9 cellular contexts compared by ENCODE assay signal in the genomic region with DNA sequence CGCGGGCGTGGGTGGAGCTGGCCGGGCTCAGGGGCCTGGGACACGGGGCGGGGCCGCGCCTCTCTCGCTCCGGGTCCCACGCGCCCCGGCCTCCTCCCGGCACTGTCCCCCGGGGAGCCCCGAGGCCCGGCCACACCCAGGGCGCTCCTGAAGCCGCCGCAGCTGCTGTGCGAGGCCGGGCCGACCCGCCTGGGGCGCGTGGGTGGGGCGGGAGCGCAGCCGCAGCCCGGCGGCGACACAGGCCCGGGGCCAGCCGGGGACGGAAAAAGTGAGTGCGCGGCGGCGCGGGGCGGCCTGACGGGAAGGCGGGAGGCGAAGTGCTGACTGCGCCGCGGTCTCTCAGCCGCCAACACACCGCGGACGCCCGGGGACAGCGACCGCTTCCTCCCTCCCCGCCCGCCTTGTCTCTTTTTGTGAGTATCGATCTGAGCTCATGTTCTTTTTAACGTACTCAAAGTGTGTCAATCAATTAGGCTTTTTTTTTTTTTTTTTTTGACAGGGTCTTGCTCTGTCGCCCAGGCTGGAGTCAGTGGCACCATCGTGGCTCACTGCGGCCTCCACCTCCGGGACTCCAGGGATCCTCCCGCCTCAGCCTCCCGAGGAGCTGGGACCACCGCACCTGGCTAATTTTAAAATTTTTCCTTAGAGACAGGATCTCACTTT. TPM values are rescaled to one million over a fixed set of nuclear protein-coding genes. Genes with fewer than 3 reads are reported as not detected.
DNase-seq lines count a peak whose midpoint lies in the region; TF ChIP-seq lines count a peak whose summit lies in the region.
"Had no signal": no experiment of that assay in that cellular context is flagged by ENCODE, and none has a peak within 500 bp of the region (broad histone marks: within the 10 kb centered on the region; RNA-seq: fewer than 3 reads in every experiment).

No MANE protein-coding gene starts in this region.

- peak overlapping the region; percentile 68 for H2AFZ ChIP-seq in neuronal stem cell (ENCODE audit: low read length)

- peaks cover 13% of the 10 kb centered on the region for H3K27me3 ChIP-seq in H7 (ENCODE audit: control insufficient read depth, insufficient read depth, low read length)
- H3K27me3 ChIP-seq in neuronal stem cell (ENCODE audit: control insufficient read depth in 3 of 3, insufficient read depth in 3 of 3, low read depth in 1 of 3, low read length in 3 of 3), result peaks cover 0 to 17% (median 14%) of the 10 kb centered on the region in 3 experiments
- no peaks in the 10 kb centered on the region for H3K27me3 ChIP-seq in testis

- peak overlapping the region; percentile 65 for H3K23ac ChIP-seq in neuronal stem cell (ENCODE audit: low read depth, low read length, poor library complexity)

- H4K8ac ChIP-seq in neuronal stem cell (ENCODE audit: low read depth, low read length), result peak overlapping the region; percentile 43

- DNase-seq in GM03348 (ENCODE audit: low spot score), result peak; percentile 90
- peak; percentile 92 for DNase-seq in H7
- DNase-seq in NCI-H748 treated with DMSO at 0.1 percent for 48 hours (lab: John Stamatoyannopoulos, UW), result peak; percentile 17
- peak; percentile 89 to 94 for DNase-seq in activated T-cell treated with anti-CD3 and anti-CD28 coated beads, Interleukin-2, amount 50 U/mL, for 48 hours
- peak; percentile 40 for DNase-seq in fibroblast of pulmonary artery (ENCODE audit: low read depth)
- peak; percentile 46 for DNase-seq in neuronal stem cell (ENCODE audit: low spot score)
- peak; percentile 66 for DNase-seq in testis
- no peak for DNase-seq in inferior parietal cortex (ENCODE audit: extremely low spot score)

- H3K27ac ChIP-seq in neuronal stem cell (replicated peaks; ENCODE audit: low read length) (no peak overlapping the region), testis (peak overlapping the region; percentile 41 to 50)
- H3K27ac ChIP-seq: epithelial cell of prostate had no signal

- H3K9me3 ChIP-seq in neuronal stem cell (replicated peaks in 1 of 2; ENCODE audit: control insufficient read depth in 2 of 2, insufficient read depth in 1 of 2, low read depth in 1 of 2, low read length in 2 of 2), result no peaks in the 10 kb centered on the region
- no peaks in the 10 kb centered on the region for H3K9me3 ChIP-seq in testis

- H2BK120ac ChIP-seq in neuronal stem cell (ENCODE audit: low read depth, low read length), result no peak overlapping the region

- H3K14ac ChIP-seq in neuronal stem cell (ENCODE audit: low read length), result no peak overlapping the region

- no CpG with 5 or more reads among the region's 65 CpGs for WGBS in neuronal stem cell (ENCODE audit: extremely low coverage in 2 of 2, insufficient read length in 2 of 2, insufficient replicate concordance in 1 of 2), 2 donors
- 7 to 15% methylated on average over 23 to 50 of the region's 65 CpGs for WGBS in testis, 2 donors

- peak overlapping the region; percentile 29 for H3K4me3 ChIP-seq in H7 (ENCODE audit: insufficient read depth, low read depth, low read length)
- H3K4me3 ChIP-seq in fibroblast of pulmonary artery (replicated peaks; ENCODE audit: low read depth, low read length), result peak overlapping the region; percentile 28
- H3K4me3 ChIP-seq in neuronal stem cell (ENCODE audit: low read length in 2 of 2), result peak overlapping the region in 1 of 2 donors; percentile 72
- H3K4me3 ChIP-seq in testis, result peak overlapping the region; percentile 23 to 37

- H2AK5ac ChIP-seq in neuronal stem cell (ENCODE audit: low read depth, low read length), result peak overlapping the region; percentile 85

- H2BK5ac ChIP-seq in neuronal stem cell (ENCODE audit: low read length), result no peak overlapping the region

- H3K4me2 ChIP-seq in neuronal stem cell (ENCODE audit: insufficient read depth, low read length, poor library complexity, severe bottlenecking), result peak overlapping the region; percentile 66

- peak overlapping the region; percentile 92 for H2BK15ac ChIP-seq in neuronal stem cell (ENCODE audit: low read length)

- H3K4ac ChIP-seq in neuronal stem cell (ENCODE audit: low read length), result peak overlapping the region; percentile 55

- intact Hi-C loops in testis (cut with DNase I; ENCODE audit: low total_unique reads), result no loop called here

- no peaks in the 10 kb centered on the region for H3K79me1 ChIP-seq in neuronal stem cell (ENCODE audit: low read depth, low read length)

- no peak overlapping the region for H4K91ac ChIP-seq in neuronal stem cell (ENCODE audit: low read depth, low read length, poor library complexity)

- H3K36me3 ChIP-seq in H7 (replicated peaks; ENCODE audit: control insufficient read depth, insufficient read depth, low read length), result no peaks in the 10 kb centered on the region
- no peaks in the 10 kb centered on the region for H3K36me3 ChIP-seq in neuronal stem cell (replicated peaks in 1 of 2; ENCODE audit: control insufficient read depth in 2 of 2, insufficient read depth in 2 of 2, low read length in 2 of 2)
- no peaks in the 10 kb centered on the region for H3K36me3 ChIP-seq in testis (ENCODE audit: low read depth, missing control alignments)

- TF ChIP-seq CTCF in fibroblast of pulmonary artery (IDR thresholded peaks at IDR 0.05; ENCODE audit: low read length, missing control alignments) (no peak), testis (IDR thresholded peaks at IDR 0.05) (no peak)

- H3K18ac ChIP-seq in neuronal stem cell (ENCODE audit: low read length), result peak overlapping the region; percentile 85

- no peak for TF ChIP-seq POLR2A in testis (IDR thresholded peaks at IDR 0.05)

- no peak overlapping the region for H2BK12ac ChIP-seq in neuronal stem cell (ENCODE audit: low read length)

- H3K4me1 ChIP-seq in neuronal stem cell (ENCODE audit: control insufficient read depth in 2 of 2, insufficient read depth in 1 of 2, low read depth in 1 of 2, low read length in 2 of 2) (peaks cover 0 to 6% of the 10 kb centered on the region in 2 donors), testis (peaks cover 12% of the 10 kb centered on the region)

- peak overlapping the region; percentile 60 for H3K9ac ChIP-seq in neuronal stem cell (ENCODE audit: low read depth, low read length, poor library complexity)

RNA-seq across cellular contexts. Expression of a gene that starts 14.5 kb away (rescaled TPM):
- total RNA-seq in H7 (2014; rRNA removed; shearing (Covaris generic)), result 1.0 and 2.8 TPM in 2 replicates
- not detected for polyA plus RNA-seq in neuronal stem cell (2013, experiment 1 of 2)
- not detected for polyA plus RNA-seq in neuronal stem cell (2013, experiment 2 of 2)
- under 1 TPM; 0.37 to 0.39 TPM for total RNA-seq in testis
- polyA plus RNA-seq in testis (ENCODE audit: insufficient read depth, low read depth, low replicate concordance), result 0.47 TPM

RNA-seq across cellular contexts. Expression of a gene that starts 25.3 kb away (rescaled TPM):
- total RNA-seq in H7 (2014; rRNA removed; shearing (Covaris generic)), result not detected in 2 replicates
- polyA plus RNA-seq in neuronal stem cell (2013, experiment 1 of 2), result not detected
- not detected for polyA plus RNA-seq in neuronal stem cell (2013, experiment 2 of 2)
- total RNA-seq in testis, result under 1 TPM; 0.47 to 0.93 TPM
- polyA plus RNA-seq in testis (ENCODE audit: insufficient read depth, low read depth, low replicate concordance), result 0.13 TPM

RNA-seq across cellular contexts. Expression of a gene that starts 35.2 kb away (rescaled TPM):
- total RNA-seq in H7 (2014; rRNA removed; shearing (Covaris generic)), result 0.41 TPM in 1 of 2 replicates, not detected in the other
- polyA plus RNA-seq in neuronal stem cell (2013, experiment 1 of 2), result 0.45 TPM
- 0.37 TPM for polyA plus RNA-seq in neuronal stem cell (2013, experiment 2 of 2)
- total RNA-seq in testis, result 1 to 10 TPM; 1.6 to 2.0 TPM
- 0.88 TPM for polyA plus RNA-seq in testis (ENCODE audit: insufficient read depth, low read depth, low replicate concordance)
